ENCODE assay signal across 14 cellular contexts in the genomic region with DNA sequence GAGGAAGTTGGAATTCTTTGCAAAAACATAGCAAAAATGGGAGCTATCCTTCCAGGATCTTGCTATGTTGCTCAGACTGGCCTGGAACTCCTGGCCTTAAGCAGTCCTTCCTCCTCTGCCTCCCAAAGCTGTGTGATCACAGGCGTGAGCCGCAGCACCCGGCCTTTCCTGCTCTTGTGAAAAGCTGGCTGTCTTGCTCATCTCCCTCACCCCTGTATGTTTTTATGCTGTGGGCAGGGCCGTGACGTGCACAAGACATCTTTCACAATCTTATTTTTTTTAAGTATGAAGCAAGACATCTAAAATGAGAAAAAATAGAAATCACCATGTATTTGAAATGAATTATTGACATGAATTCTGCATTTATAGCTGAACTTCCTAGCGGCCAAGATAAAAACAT.
"Had no signal": no experiment of that assay in that cellular context is flagged by ENCODE, and none has a peak within 500 bp of the region (broad histone marks: within the 10 kb centered on the region; RNA-seq: fewer than 3 reads in every experiment).

No MANE protein-coding gene starts in this region.

- ATAC-seq: effector memory CD8-positive, alpha-beta T cell had no signal

- DNase-seq: activated CD4-positive, alpha-beta T cell treated with anti-CD3 and anti-CD28 coated beads, Interleukin-2, amount 50 U/mL, for 1 hour; activated naive CD4-positive, alpha-beta T cell; dermis blood vessel endothelial cell; effector memory CD8-positive, alpha-beta T cell; hypothalamus; nephron progenitor cell; occipital lobe; stimulated activated CD4-positive, alpha-beta T cell treated with anti-CD3 and anti-CD28 coated beads, Interleukin-4, amount 100 ng/mL, for 4 hours; stimulated activated CD8-positive, alpha-beta memory T cell treated with anti-CD3 and anti-CD28 coated beads, Interleukin-4, amount 100 ng/mL, for 48 hours; stimulated activated naive CD4-positive, alpha-beta T cell treated with Interleukin-2 at 50 U/mL for 16 hours; substantia nigra; transverse colon had no signal

- H3K4me3 Mint-ChIP-seq: activated T-helper 1 cell treated with anti-CD3 and anti-CD28 coated beads, Interleukin-12 subunit alpha, Interleukin-12 subunit beta, Interleukin-2, Interleukin-4 antibody, amounts not matched to agents 30 ng/mL and 10 ng/mL and 1 ng/mL, durations not matched to agents 14 hours and 24 hours and 36 hours; effector memory CD8-positive, alpha-beta T cell; nephron progenitor cell had no signal

- H3K27ac Mint-ChIP-seq: activated T-helper 1 cell treated with anti-CD3 and anti-CD28 coated beads, Interleukin-12 subunit alpha, Interleukin-12 subunit beta, Interleukin-2, Interleukin-4 antibody, amounts not matched to agents 30 ng/mL and 10 ng/mL and 1 ng/mL, durations not matched to agents 14 hours and 24 hours and 36 hours; effector memory CD8-positive, alpha-beta T cell; nephron progenitor cell; progenitor cell of endocrine pancreas had no signal

- H3K27me3 Mint-ChIP-seq: effector memory CD8-positive, alpha-beta T cell; progenitor cell of endocrine pancreas had no signal

- H3K4me1 Mint-ChIP-seq: nephron progenitor cell had no signal

- H3K9me3 Mint-ChIP-seq: activated T-helper 1 cell treated with anti-CD3 and anti-CD28 coated beads, Interleukin-12 subunit alpha, Interleukin-12 subunit beta, Interleukin-2, Interleukin-4 antibody, amounts not matched to agents 30 ng/mL and 10 ng/mL and 1 ng/mL, durations not matched to agents 14 hours and 24 hours and 36 hours had no signal
